In genomic region chrX:70026112-70026850, GRCh38 we compare ENCODE assay signal across 29 cellular contexts. TPM values are rescaled to one million over a fixed set of nuclear protein-coding genes. Genes with fewer than 3 reads are reported as not detected.
DNase-seq lines count a peak whose midpoint lies in the region; ATAC-seq, FAIRE-seq and TF ChIP-seq lines count a peak whose summit lies in the region.
"Had no signal": no experiment of that assay in that cellular context is flagged by ENCODE, and none has a peak within 500 bp of the region (broad histone marks: within the 10 kb centered on the region; RNA-seq: fewer than 3 reads in every experiment).

No MANE protein-coding gene starts in this region.

- WGBS in IMR-90 (ENCODE audit: extremely low coverage in 2 of 2, insufficient read length in 1 of 2), 2 experiments, result no CpG with 5 or more reads among the region's 1 CpG
- no CpG with 5 or more reads among the region's 1 CpG for WGBS in mesendoderm (ENCODE audit: extremely low coverage, insufficient coverage, low lambda C conversion rate)

- H3K27ac ChIP-seq in IMR-90 (ENCODE audit: insufficient read depth, low read length) (no peak overlapping the region), mesendoderm (ENCODE audit: low read depth, low read length) (no peak overlapping the region)

- no TSS peak for BruUV-seq in IMR-90 (replicated peaks; lab: Mats Ljungman, UMichigan)

- H3K27ac Mint-ChIP-seq in activated naive CD4-positive, alpha-beta T cell treated with anti-CD3 and anti-CD28 coated beads, Interleukin-2, amount 50 U/mL, for 24 hours, result peak overlapping the region; percentile 55
- H3K27ac Mint-ChIP-seq: type B pancreatic cell had no signal

- H3K4ac ChIP-seq in IMR-90 (ENCODE audit: low read depth, low read length) (no peak overlapping the region), mesendoderm (ENCODE audit: low read depth, low read length) (no peak overlapping the region)

- no peak overlapping the region for H2AK9ac ChIP-seq in IMR-90 (replicated peaks; ENCODE audit: low read depth, low read length, poor library complexity)

- no peak for TF ChIP-seq POLR2A in IMR-90 (IDR thresholded peaks at IDR 0.05; ENCODE audit: low read depth, low read length)

- H4K5ac ChIP-seq in IMR-90 (ENCODE audit: low read depth, low read length) (no peak overlapping the region), mesendoderm (ENCODE audit: low read length) (no peak overlapping the region)

- no peak for ATAC-seq in IMR-90 (ENCODE audit: low read depth)
- ATAC-seq: Panc1 had no signal

- H3K9ac ChIP-seq in IMR-90 (ENCODE audit: low read depth, low read length) (no peak overlapping the region), mesendoderm (ENCODE audit: low read length) (no peak overlapping the region)

- H3K36me3 ChIP-seq in IMR-90 (ENCODE audit: control insufficient read depth, insufficient read depth, low read length), result no peaks in the 10 kb centered on the region
- no peaks in the 10 kb centered on the region for H3K36me3 ChIP-seq in bronchial epithelial cell (ENCODE audit: control insufficient read depth, insufficient read depth, low read length)
- no peaks in the 10 kb centered on the region for H3K36me3 ChIP-seq in mesendoderm (ENCODE audit: control insufficient read depth, insufficient read depth, low read length)
- H3K36me3 ChIP-seq: heart right ventricle had no signal

- POLR2A ChIA-PET in IMR-90 (lab: Charles Lee; ENCODE audit: unreplicated experiment), result no interaction called here

- peaks cover 14% of the 10 kb centered on the region for H3K27me3 ChIP-seq in IMR-90 (ENCODE audit: control insufficient read depth, insufficient read depth, low read length)
- no peaks in the 10 kb centered on the region for H3K27me3 ChIP-seq in bronchial epithelial cell (ENCODE audit: control insufficient read depth, insufficient read depth, low read length)
- H3K27me3 ChIP-seq in mesendoderm (ENCODE audit: insufficient read depth, low read length, poor library complexity), result no peaks in the 10 kb centered on the region

- H4K8ac ChIP-seq in IMR-90 (ENCODE audit: low read depth in 2 of 2, low read length in 2 of 2) (no peak overlapping the region), mesendoderm (ENCODE audit: low read depth, low read length) (no peak overlapping the region)

- no peak overlapping the region for H3K4me3 ChIP-seq in IMR-90 (ENCODE audit: insufficient read depth, low read depth, low read length)
- no peak overlapping the region for H3K4me3 ChIP-seq in bronchial epithelial cell (ENCODE audit: low read depth, low read length)
- no peak overlapping the region for H3K4me3 ChIP-seq in mesendoderm (ENCODE audit: low read length)
- H3K4me3 ChIP-seq: heart right ventricle, smooth muscle cell had no signal

- H2BK5ac ChIP-seq in IMR-90 (ENCODE audit: low read depth, low read length, poor library complexity, severe bottlenecking) (no peak overlapping the region), mesendoderm (ENCODE audit: low read length) (no peak overlapping the region)

- H2AFZ ChIP-seq in IMR-90 (replicated peaks; ENCODE audit: low read length, poor library complexity), result no peak overlapping the region

- DNase-seq in activated naive CD4-positive, alpha-beta T cell treated with anti-CD3 and anti-CD28 coated beads, Interleukin-2, amount 50 U/mL, for 16 hours, result no peak
- DNase-seq in IMR-90 (peak; percentile 5), bronchial epithelial cell (ENCODE audit: low read depth) (peak; percentile 53), mesendoderm (no peak), germinal center (ENCODE audit: low spot score) (no peak), mucosa of gallbladder (ENCODE audit: low spot score) (no peak), LoVo (ENCODE audit: low spot score) (no peak)
- DNase-seq: activated CD4-positive, CD25-positive, alpha-beta regulatory T cell treated with anti-CD3 and anti-CD28 coated beads, Interleukin-2, amount 50 U/mL, for 72 hours; AML-193; amygdala; Caco-2; heart right ventricle; MM.1S; NCI-H1417; NCI-H2107; NCI-H524; retina; stimulated activated CD4-positive, alpha-beta T cell treated with anti-CD3 and anti-CD28 coated beads, Interleukin-2, amount 100 ng/mL, for 24 hours had no signal

- H3K79me2 ChIP-seq in mesendoderm (ENCODE audit: control insufficient read depth, insufficient read depth, low read length), result no peaks in the 10 kb centered on the region

- H2BK20ac ChIP-seq in IMR-90 (ENCODE audit: low read depth, low read length), result no peak overlapping the region

- dilution Hi-C loops in IMR-90 (cut with HindIII; ENCODE audit: low sequenced_read_pairs, unreplicated experiment), result no loop called here

- no peaks in the 10 kb centered on the region for H3K4me1 ChIP-seq in IMR-90 (ENCODE audit: control insufficient read depth, insufficient read depth, low read length)
- peaks cover 2% of the 10 kb centered on the region for H3K4me1 ChIP-seq in mesendoderm (ENCODE audit: control insufficient read depth, low read depth, low read length)
- H3K4me1 ChIP-seq: Caco-2 had no signal

- no peaks in the 10 kb centered on the region for H3K9me1 ChIP-seq in IMR-90 (ENCODE audit: insufficient read depth, low read length)

- H4K20me1 ChIP-seq in IMR-90 (ENCODE audit: insufficient read depth, low read length), result no peaks in the 10 kb centered on the region; the same call in 1 of the 2 replicates

- no peak overlapping the region for H4K91ac ChIP-seq in IMR-90 (ENCODE audit: insufficient read depth, low read depth, low read length)

- no peaks in the 10 kb centered on the region for H3K9me3 Mint-ChIP-seq in activated naive CD4-positive, alpha-beta T cell treated with anti-CD3 and anti-CD28 coated beads, Interleukin-2, amount 50 U/mL, for 24 hours
- H3K9me3 Mint-ChIP-seq: type B pancreatic cell had no signal

- intact Hi-C loops in IMR-90 (cut with micrococcal nuclease), result loop anchor here (5.0 kb wide), 1 partner anchor 599 kb away; no protein-coding TSS in a partner anchor

- H3K79me1 ChIP-seq in IMR-90 (ENCODE audit: low read depth in 1 of 2, low read length in 2 of 2) (no peaks in the 10 kb centered on the region), mesendoderm (ENCODE audit: low read length) (no peaks in the 10 kb centered on the region)

- H3K4me2 ChIP-seq in IMR-90 (ENCODE audit: low read depth, low read length) (no peak overlapping the region), mesendoderm (ENCODE audit: low read length) (no peak overlapping the region)
- H3K4me2 ChIP-seq: smooth muscle cell had no signal

- no peak for TF ChIP-seq RAD21 in IMR-90 (IDR thresholded peaks at IDR 0.05; ENCODE audit: low read length)

- peak overlapping the region; percentile 8 for H3K4me3 Mint-ChIP-seq in activated naive CD4-positive, alpha-beta T cell treated with anti-CD3 and anti-CD28 coated beads, Interleukin-2, amount 50 U/mL, for 24 hours
- H3K4me3 Mint-ChIP-seq: nephron, type B pancreatic cell had no signal

- no peaks in the 10 kb centered on the region for H3K9me3 ChIP-seq in IMR-90 (ENCODE audit: control insufficient read depth, insufficient read depth, low read length)
- H3K9me3 ChIP-seq: Caco-2, heart right ventricle had no signal

- no peak for TF ChIP-seq CTCF in IMR-90 (conservative IDR thresholded peaks at IDR 0.05; ENCODE audit: low read depth, low read length)
- TF ChIP-seq CTCF in bronchial epithelial cell (IDR thresholded peaks at IDR 0.05; ENCODE audit: insufficient read depth, low read length, severe bottlenecking), result no peak

- no peaks in the 10 kb centered on the region for H3K27me3 Mint-ChIP-seq in activated naive CD4-positive, alpha-beta T cell treated with anti-CD3 and anti-CD28 coated beads, Interleukin-2, amount 50 U/mL, for 24 hours
- H3K27me3 Mint-ChIP-seq: type B pancreatic cell had no signal

- H2AK5ac ChIP-seq in IMR-90 (ENCODE audit: low read depth, low read length) (no peak overlapping the region), mesendoderm (ENCODE audit: low read length) (no peak overlapping the region)

- H3K14ac ChIP-seq in IMR-90 (replicated peaks; ENCODE audit: low read depth, low read length), result no peak overlapping the region

- no peaks in the 10 kb centered on the region for H3K36me3 Mint-ChIP-seq in activated naive CD4-positive, alpha-beta T cell treated with anti-CD3 and anti-CD28 coated beads, Interleukin-2, amount 50 U/mL, for 24 hours
- H3K36me3 Mint-ChIP-seq: type B pancreatic cell had no signal

- CTCF ChIA-PET in IMR-90 (lab: Yijun Ruan, JAX), result no interaction called here

- in situ Hi-C loops in IMR-90 (cut with MboI; ENCODE audit: low sequenced_read_pairs), result no loop called here

- H3K23ac ChIP-seq in IMR-90 (ENCODE audit: low read depth, low read length) (no peak overlapping the region), mesendoderm (ENCODE audit: low read length) (no peak overlapping the region)

- H3K4me1 Mint-ChIP-seq in activated naive CD4-positive, alpha-beta T cell treated with anti-CD3 and anti-CD28 coated beads, Interleukin-2, amount 50 U/mL, for 24 hours, result peaks cover 62% of the 10 kb centered on the region

- H2BK120ac ChIP-seq in IMR-90 (ENCODE audit: low read depth, low read length) (no peak overlapping the region), mesendoderm (ENCODE audit: low read depth, low read length) (no peak overlapping the region)

- no peak for FAIRE-seq in bronchial epithelial cell (lab: Jason Lieb, UNC)
- FAIRE-seq: GM19239 had no signal

- H2BK15ac ChIP-seq in IMR-90 (ENCODE audit: low read depth, low read length) (no peak overlapping the region), mesendoderm (replicated peaks; ENCODE audit: low read depth) (no peak overlapping the region)

- H3K18ac ChIP-seq in IMR-90 (ENCODE audit: low read depth, low read length) (no peak overlapping the region), mesendoderm (ENCODE audit: low read length) (no peak overlapping the region)

- H3K56ac ChIP-seq in IMR-90 (ENCODE audit: extremely low read depth, insufficient read depth, low read length) (no peak overlapping the region), mesendoderm (ENCODE audit: low read length) (peak overlapping the region; percentile 3)

TF ChIP-seq in IMR-90, 13 proteins besides CTCF, POLR2A, EP300 and RAD21 (continues in another document):
- TF ChIP-seq BHLHE40 (IDR thresholded peaks at IDR 0.05; ENCODE audit: low read depth, low read length), result no peak
- no peak for TF ChIP-seq SMC3 (IDR thresholded peaks at IDR 0.05; ENCODE audit: low read depth, low read length)
- TF ChIP-seq CHD1 (IDR thresholded peaks at IDR 0.05; ENCODE audit: low read depth, low read length), result no peak

RNA-seq across cellular contexts. Expression of gene AWAT2, which starts 23.5 kb away (rescaled TPM):
- total RNA-seq in IMR-90 (2012; rRNA removed), result under 0.01 TPM in 1 of 2 replicates, not detected in the other
- not detected in 2 replicates for polyA plus RNA-seq in IMR-90 (2012; rRNA removed)
- polyA plus RNA-seq in IMR-90 (2012; cell fraction: cytosol; rRNA removed), result 0.06 TPM in 1 of 2 replicates, not detected in the other
- 0.08 TPM in 1 of 2 replicates, not detected in the other for polyA plus RNA-seq in IMR-90 (2012; cell fraction: nucleus; rRNA removed; ENCODE audit: low replicate concordance)
- not detected in 2 replicates for total RNA-seq in bronchial epithelial cell
- 0.04 TPM for polyA plus RNA-seq in mesendoderm (2013, experiment 1 of 2)
- polyA plus RNA-seq in mesendoderm (2013, experiment 2 of 2), result not detected
- not detected for total RNA-seq in mucosa of gallbladder
- total RNA-seq: A172, Caco-2, cardiac septum, heart right ventricle, left lobe of liver, osteocyte, smooth muscle cell had no signal
- polyA plus RNA-seq: heart right ventricle, smooth muscle cell had no signal

RNA-seq across cellular contexts. Expression of gene OTUD6A, which starts 36.0 kb away (rescaled TPM):
- total RNA-seq in IMR-90 (2012; rRNA removed) (not detected in 2 replicates), bronchial epithelial cell (not detected in 2 replicates), mucosa of gallbladder (not detected)
- polyA plus RNA-seq in IMR-90 (2012; rRNA removed), result not detected in 2 replicates
- not detected in 2 replicates for polyA plus RNA-seq in IMR-90 (2012; cell fraction: cytosol; rRNA removed)
- polyA plus RNA-seq in IMR-90 (2012; cell fraction: nucleus; rRNA removed; ENCODE audit: low replicate concordance), result not detected in 2 replicates
- polyA plus RNA-seq in mesendoderm (2013, experiment 1 of 2), result 0.04 TPM
- polyA plus RNA-seq in mesendoderm (2013, experiment 2 of 2), result 0.04 TPM
- total RNA-seq: A172, Caco-2, cardiac septum, heart right ventricle, left lobe of liver, osteocyte, smooth muscle cell, subcutaneous adipose tissue had no signal
- polyA plus RNA-seq: heart right ventricle, smooth muscle cell had no signal

Comparison
In these comparisons a context has a peak if more than half of its experiments do, and no peak if none do; other contexts are left out.
1. DNase-seq: peak in IMR-90 (single experiment) and bronchial epithelial cell (single experiment); none in activated naive CD4-positive, alpha-beta T cell treated with anti-CD3 and anti-CD28 coated beads, Interleukin-2, amount 50 U/mL, for 16 hours (single experiment), mesendoderm (single experiment), germinal center (single experiment), mucosa of gallbladder (single experiment) and LoVo (single experiment).